8 cellular contexts compared by ENCODE assay signal in genomic region chr11:64245797-64246623, GRCh38. TPM values are rescaled to one million over a fixed set of nuclear protein-coding genes. Genes with fewer than 3 reads are reported as not detected.
DNase-seq lines count a peak whose midpoint lies in the region; ATAC-seq and TF ChIP-seq lines count a peak whose summit lies in the region.

No MANE protein-coding gene starts in this region.

- peak; percentile 56 for DNase-seq in GM13976 (ENCODE audit: low spot score)
- DNase-seq in NCI-H2196 treated with DMSO at 0.1 percent for 48 hours (lab: John Stamatoyannopoulos, UW; ENCODE audit: unreplicated experiment), result peak; percentile 37
- peak; percentile 91 for DNase-seq in activated CD8-positive, alpha-beta memory T cell treated with anti-CD3 and anti-CD28 coated beads for 24 hours
- no peak for DNase-seq in endothelial cell (ENCODE audit: low spot score)
- DNase-seq in stimulated activated naive CD8-positive, alpha-beta T cell treated with anti-CD3 and anti-CD28 coated beads, Interleukin-15, amount 100 ng/mL, for 72 hours, result peak; percentile 48 to 80
- no peak for DNase-seq in SKM-1 (lab: John Stamatoyannopoulos, UW; ENCODE audit: unreplicated experiment)

- H3K4me1 Mint-ChIP-seq in endothelial cell (ENCODE audit: unreplicated experiment), result peaks cover 22% of the 10 kb centered on the region
- H3K4me1 Mint-ChIP-seq in stimulated activated naive CD8-positive, alpha-beta T cell treated with anti-CD3 and anti-CD28 coated beads, Interleukin-15, amount 100 ng/mL, for 72 hours, result peaks cover 68% of the 10 kb centered on the region

- in situ Hi-C loops in GM13976 (cut with MboI; ENCODE audit: low sequenced_read_pairs, unreplicated experiment), result no loop called here

- H3K4me3 ChIP-seq in muscle layer of duodenum (ENCODE audit: low read depth in 1 of 2, low read length in 2 of 2), result peak overlapping the region; percentile 68 to 77

- peaks cover 8% of the 10 kb centered on the region for H3K27me3 Mint-ChIP-seq in endothelial cell (ENCODE audit: unreplicated experiment)
- H3K27me3 Mint-ChIP-seq in stimulated activated naive CD8-positive, alpha-beta T cell treated with anti-CD3 and anti-CD28 coated beads, Interleukin-15, amount 100 ng/mL, for 72 hours, result no peaks in the 10 kb centered on the region

- no peak overlapping the region for H3K27ac Mint-ChIP-seq in endothelial cell (ENCODE audit: unreplicated experiment)
- peak overlapping the region; percentile 95 to 96 for H3K27ac Mint-ChIP-seq in stimulated activated naive CD8-positive, alpha-beta T cell treated with anti-CD3 and anti-CD28 coated beads, Interleukin-15, amount 100 ng/mL, for 72 hours

- no peaks in the 10 kb centered on the region for H3K9me3 Mint-ChIP-seq in endothelial cell (ENCODE audit: unreplicated experiment)
- no peaks in the 10 kb centered on the region for H3K9me3 Mint-ChIP-seq in stimulated activated naive CD8-positive, alpha-beta T cell treated with anti-CD3 and anti-CD28 coated beads, Interleukin-15, amount 100 ng/mL, for 72 hours

- peak; percentile 33 for ATAC-seq in stimulated activated naive CD8-positive, alpha-beta T cell treated with anti-CD3 and anti-CD28 coated beads, Interleukin-15, amount 100 ng/mL, for 72 hours
- no peak for ATAC-seq in HG02884 (IDR thresholded peaks at IDR 0.05; ENCODE audit: unreplicated experiment)

- no peaks in the 10 kb centered on the region for H3K36me3 ChIP-seq in muscle layer of duodenum (ENCODE audit: control insufficient read depth in 1 of 2, insufficient read depth in 2 of 2, low read length in 2 of 2)

- peaks cover 8 to 50% of the 10 kb centered on the region in 2 donors for H3K4me1 ChIP-seq in muscle layer of duodenum (ENCODE audit: control insufficient read depth in 1 of 2, insufficient read depth in 2 of 2, low read length in 2 of 2)

- peak overlapping the region; percentile 88 for H3K27ac ChIP-seq in muscle layer of duodenum (ENCODE audit: low read length)

- H3K4me3 Mint-ChIP-seq in endothelial cell (ENCODE audit: unreplicated experiment), result peak overlapping the region; percentile 91
- H3K4me3 Mint-ChIP-seq in stimulated activated naive CD8-positive, alpha-beta T cell treated with anti-CD3 and anti-CD28 coated beads, Interleukin-15, amount 100 ng/mL, for 72 hours, result peak overlapping the region; percentile 95 to 96

- no peaks in the 10 kb centered on the region for H3K9me3 ChIP-seq in muscle layer of duodenum (ENCODE audit: control insufficient read depth in 1 of 2, low read length in 2 of 2)

- no peak for TF ChIP-seq CTCF in GM13976 (IDR thresholded peaks at IDR 0.05; ENCODE audit: borderline replicate concordance, control extremely low read depth, extremely low read depth, insufficient read depth, missing control alignments)
- no peak for TF ChIP-seq CTCF in endothelial cell (IDR thresholded peaks at IDR 0.05; ENCODE audit: unreplicated experiment)

- peaks cover 11% of the 10 kb centered on the region for H3K36me3 Mint-ChIP-seq in endothelial cell (ENCODE audit: low read depth, unreplicated experiment)

- no peaks in the 10 kb centered on the region for H3K27me3 ChIP-seq in muscle layer of duodenum (ENCODE audit: low read depth, low read length)

RNA-seq across cellular contexts. Expression of gene PPP1R14B, which starts 0.7 kb away (rescaled TPM):
- total RNA-seq in endothelial cell (ENCODE audit: unreplicated experiment), result 201 TPM

RNA-seq across cellular contexts. Expression of gene FKBP2, which starts 5.1 kb away (rescaled TPM):
- 35.3 TPM for total RNA-seq in endothelial cell (ENCODE audit: unreplicated experiment)

RNA-seq across cellular contexts. Expression of gene PLCB3, which starts 5.3 kb away (rescaled TPM):
- total RNA-seq in endothelial cell (ENCODE audit: unreplicated experiment), result 51.0 TPM

RNA-seq across cellular contexts. Expression of gene VEGFB, which starts 11.6 kb away (rescaled TPM):
- 11.5 TPM for total RNA-seq in endothelial cell (ENCODE audit: unreplicated experiment)

RNA-seq across cellular contexts. Expression of gene DNAJC4, which starts 15.7 kb away (rescaled TPM):
- total RNA-seq in endothelial cell (ENCODE audit: unreplicated experiment), result 38.0 TPM

Comparison
In these comparisons a context has a peak if more than half of its experiments do, and no peak if none do; other contexts are left out.
1. DNase-seq: peak in GM13976 (single experiment), NCI-H2196 treated with DMSO at 0.1 percent for 48 hours (single experiment), activated CD8-positive, alpha-beta memory T cell treated with anti-CD3 and anti-CD28 coated beads for 24 hours (single experiment) and stimulated activated naive CD8-positive, alpha-beta T cell treated with anti-CD3 and anti-CD28 coated beads, Interleukin-15, amount 100 ng/mL, for 72 hours (2 of 2); none in endothelial cell (single experiment) and SKM-1 (single experiment).